Comparison of ENCODE assay signal across 12 cellular contexts in genomic region chr6:31267504-31268371, GRCh38. TPM values are rescaled to one million over a fixed set of nuclear protein-coding genes. Genes with fewer than 3 reads are reported as not detected.
DNase-seq lines count a peak whose midpoint lies in the region; ATAC-seq and TF ChIP-seq lines count a peak whose summit lies in the region.
"Had no signal": no experiment of that assay in that cellular context is flagged by ENCODE, and none has a peak within 500 bp of the region (broad histone marks: within the 10 kb centered on the region; RNA-seq: fewer than 3 reads in every experiment).

No MANE protein-coding gene starts in this region.

- H3K4me1 ChIP-seq in effector memory CD4-positive, alpha-beta T cell (ENCODE audit: control insufficient read depth, insufficient read depth, low read length, poor library complexity, severe bottlenecking) = peaks cover 24% of the 10 kb centered on the region
- peaks cover 0 to 15% (median 0%) of the 10 kb centered on the region in 4 donors for H3K4me1 ChIP-seq in tibial artery
- H3K4me1 ChIP-seq: left ventricle myocardium inferior had no signal

- H3K9me3 ChIP-seq in effector memory CD4-positive, alpha-beta T cell (ENCODE audit: control insufficient read depth, low read length) = no peaks in the 10 kb centered on the region
- no peaks in the 10 kb centered on the region for H3K9me3 ChIP-seq in tibial artery
- H3K9me3 ChIP-seq: ovary had no signal

- H3K9me3 Mint-ChIP-seq in stimulated activated naive CD8-positive, alpha-beta T cell treated with anti-CD3 and anti-CD28 coated beads, Interleukin-15, Interleukin-2, amounts not matched to agents 100 ng/mL and 50 ng/mL, for 24 hours = peaks cover 3% of the 10 kb centered on the region
- H3K9me3 Mint-ChIP-seq in chondrocyte (ENCODE audit: low read depth) = peaks cover 10% of the 10 kb centered on the region

- H3K27ac ChIP-seq in effector memory CD4-positive, alpha-beta T cell (ENCODE audit: insufficient read depth, low read length, poor library complexity, severe bottlenecking) = peak overlapping the region; percentile 16
- H3K27ac ChIP-seq in substantia nigra (ENCODE audit: low read depth, low read length, poor library complexity, severe bottlenecking) = no peak overlapping the region
- H3K27ac ChIP-seq in tibial artery = no peak overlapping the region
- H3K27ac ChIP-seq: left ventricle myocardium inferior, ovary had no signal

- no peak overlapping the region for H3K4me3 ChIP-seq in effector memory CD4-positive, alpha-beta T cell (ENCODE audit: insufficient read depth, low read depth, low read length, poor library complexity, severe bottlenecking)
- H3K4me3 ChIP-seq in tibial artery = no peak overlapping the region
- H3K4me3 ChIP-seq: left ventricle myocardium inferior, ovary had no signal

- TF ChIP-seq CTCF in chondrocyte (IDR thresholded peaks at IDR 0.05) (no peak), tibial artery (IDR thresholded peaks at IDR 0.05) (no peak)

- no peak for ATAC-seq in stimulated activated naive CD8-positive, alpha-beta T cell treated with anti-CD3 and anti-CD28 coated beads, Interleukin-15, Interleukin-2, amounts not matched to agents 100 U/mL and 50 U/mL, for 24 hours
- ATAC-seq: WTC11 had no signal

- intact Hi-C loops in tibial artery (cut with DNase I; ENCODE audit: low total_unique reads) = loop anchor here (5.0 kb wide), 1 partner anchor 85 kb away; no protein-coding TSS in a partner anchor

- DNase-seq in stimulated activated naive CD8-positive, alpha-beta T cell treated with anti-CD3 and anti-CD28 coated beads, Interleukin-15, Interleukin-2, amounts not matched to agents 100 U/mL and 50 U/mL, for 24 hours = no peak
- DNase-seq in activated CD4-positive, alpha-beta T cell treated with anti-CD3 and anti-CD28 coated beads, Interleukin-2, amount 50 U/mL, for 1 hour = peak; percentile 30
- no peak for DNase-seq in effector memory CD4-positive, alpha-beta T cell
- DNase-seq in substantia nigra (lab: John Stamatoyannopoulos, UW) = no peak
- no peak for DNase-seq in chondrocyte (ENCODE audit: low spot score)
- no peak for DNase-seq in tibial artery
- no peak for DNase-seq in activated effector memory CD4-positive, alpha-beta T cell treated with anti-CD3 and anti-CD28 coated beads, Interleukin-2, amount 50 U/mL, for 16 hours
- DNase-seq: left ventricle myocardium inferior, NCI-H82, ovary had no signal

- peaks cover 42% of the 10 kb centered on the region for H3K36me3 Mint-ChIP-seq in stimulated activated naive CD8-positive, alpha-beta T cell treated with anti-CD3 and anti-CD28 coated beads, Interleukin-15, Interleukin-2, amounts not matched to agents 100 ng/mL and 50 ng/mL, for 24 hours (ENCODE audit: low read depth)
- H3K36me3 Mint-ChIP-seq in chondrocyte (ENCODE audit: low read depth) = peaks cover 13% of the 10 kb centered on the region

- H3K4me3 Mint-ChIP-seq in stimulated activated naive CD8-positive, alpha-beta T cell treated with anti-CD3 and anti-CD28 coated beads, Interleukin-15, Interleukin-2, amounts not matched to agents 100 ng/mL and 50 ng/mL, for 24 hours = peak overlapping the region; percentile 15
- H3K4me3 Mint-ChIP-seq in chondrocyte (ENCODE audit: unreplicated experiment) = no peak overlapping the region
- H3K4me3 Mint-ChIP-seq: WTC11 had no signal

- peaks cover 37% of the 10 kb centered on the region for H3K4me1 Mint-ChIP-seq in stimulated activated naive CD8-positive, alpha-beta T cell treated with anti-CD3 and anti-CD28 coated beads, Interleukin-15, Interleukin-2, amounts not matched to agents 100 ng/mL and 50 ng/mL, for 24 hours (ENCODE audit: low read depth)
- peaks cover 15% of the 10 kb centered on the region for H3K4me1 Mint-ChIP-seq in chondrocyte (ENCODE audit: low read depth)

- H3K27me3 Mint-ChIP-seq in stimulated activated naive CD8-positive, alpha-beta T cell treated with anti-CD3 and anti-CD28 coated beads, Interleukin-15, Interleukin-2, amounts not matched to agents 100 ng/mL and 50 ng/mL, for 24 hours = no peaks in the 10 kb centered on the region
- peaks cover 14% of the 10 kb centered on the region for H3K27me3 Mint-ChIP-seq in chondrocyte (ENCODE audit: low read depth)

- H3K27ac Mint-ChIP-seq in stimulated activated naive CD8-positive, alpha-beta T cell treated with anti-CD3 and anti-CD28 coated beads, Interleukin-15, Interleukin-2, amounts not matched to agents 100 ng/mL and 50 ng/mL, for 24 hours = peak overlapping the region; percentile 2
- no peak overlapping the region for H3K27ac Mint-ChIP-seq in chondrocyte (ENCODE audit: unreplicated experiment)
- H3K27ac Mint-ChIP-seq: WTC11 had no signal

- peaks cover 37% of the 10 kb centered on the region for H3K36me3 ChIP-seq in effector memory CD4-positive, alpha-beta T cell (ENCODE audit: control insufficient read depth, insufficient read depth, low read length)
- H3K36me3 ChIP-seq in tibial artery = peaks cover 0 to 22% (median 12%) of the 10 kb centered on the region in 3 donors
- H3K36me3 ChIP-seq: left ventricle myocardium inferior, ovary had no signal

- no peaks in the 10 kb centered on the region for H3K27me3 ChIP-seq in effector memory CD4-positive, alpha-beta T cell (replicated peaks; ENCODE audit: control insufficient read depth, insufficient read depth, low read length, poor library complexity, severe bottlenecking)
- H3K27me3 ChIP-seq in tibial artery = no peaks in the 10 kb centered on the region
- H3K27me3 ChIP-seq: ovary had no signal

RNA-seq across cellular contexts. Expression of gene HLA-C, which starts 4.2 kb away (rescaled TPM):
- 176 to 187 TPM (median 182 TPM) in 3 replicates for total RNA-seq in chondrocyte
